18 cellular contexts compared by ENCODE assay signal in genomic region chr15:71921191-71921590, GRCh38.
DNase-seq lines count a peak whose midpoint lies in the region; ATAC-seq, FAIRE-seq and TF ChIP-seq lines count a peak whose summit lies in the region.
"Had no signal": no experiment of that assay in that cellular context is flagged by ENCODE, and none has a peak within 500 bp of the region (broad histone marks: within the 10 kb centered on the region; RNA-seq: fewer than 3 reads in every experiment).

No MANE protein-coding gene starts in this region.

- WGBS in GM23248 (ENCODE audit: low coverage in 1 of 2, low lambda C conversion rate in 2 of 2, missing lambda C conversion rate in 2 of 2), 2 experiments = 91 to 95% methylated on average over 3 of the region's 3 CpGs

- H3K79me2 ChIP-seq in GM23248 (ENCODE audit: insufficient read depth) (no peaks in the 10 kb centered on the region), PC-3 (ENCODE audit: low read length) (no peaks in the 10 kb centered on the region)

- in situ Hi-C loops in GM23248 (cut with MboI) = no loop called here

- H3K4me1 ChIP-seq in GM23248 (ENCODE audit: insufficient read depth) (no peaks in the 10 kb centered on the region), PC-3 (ENCODE audit: insufficient read depth, low read length) (no peaks in the 10 kb centered on the region)
- H3K4me1 ChIP-seq: Peyer's patch had no signal

- H4K20me1 ChIP-seq in GM23248 (ENCODE audit: insufficient read depth) (no peaks in the 10 kb centered on the region), PC-3 (ENCODE audit: low read length) (no peaks in the 10 kb centered on the region)

- ATAC-seq in PC-3 = peak; percentile 53
- ATAC-seq in esophagus mucosa = peak; percentile 96

- H3K4me3 ChIP-seq in GM23248 (no peak overlapping the region), PC-3 (ENCODE audit: low read length) (no peak overlapping the region)
- H3K4me3 ChIP-seq: Peyer's patch had no signal

- POLR2A ChIA-PET in PC-3 (lab: Charles Lee; ENCODE audit: unreplicated experiment) = no interaction called here

- H3K4me2 ChIP-seq in GM23248 (ENCODE audit: unreplicated experiment) (no peak overlapping the region), PC-3 (ENCODE audit: low read length) (no peak overlapping the region)

- H3K9ac ChIP-seq in GM23248 (no peak overlapping the region), PC-3 (ENCODE audit: low read length) (no peak overlapping the region)

- no peaks in the 10 kb centered on the region; the same call in 1 of the 2 replicates for H3K9me2 ChIP-seq in GM23248 (ENCODE audit: insufficient read depth)
- no peaks in the 10 kb centered on the region for H3K9me2 ChIP-seq in PC-3 (replicated peaks; ENCODE audit: low read length)

- H3K36me3 ChIP-seq in GM23248 (ENCODE audit: low read depth) (no peaks in the 10 kb centered on the region), PC-3 (ENCODE audit: low read depth, low read length) (no peaks in the 10 kb centered on the region)
- H3K36me3 ChIP-seq: BE2C, Peyer's patch had no signal

- FAIRE-seq in frontal cortex (lab: Jason Lieb, UNC) = no peak
- FAIRE-seq: H1 had no signal

- H3K27me3 ChIP-seq in GM23248 (replicated peaks; ENCODE audit: insufficient read depth) (no peaks in the 10 kb centered on the region), PC-3 (ENCODE audit: low read length) (no peaks in the 10 kb centered on the region)
- H3K27me3 ChIP-seq: BE2C, Peyer's patch had no signal

- H3K9me3 ChIP-seq in GM23248 (ENCODE audit: low read depth) (no peaks in the 10 kb centered on the region), PC-3 (ENCODE audit: low read length) (no peaks in the 10 kb centered on the region)
- H3K9me3 ChIP-seq: BE2C, Peyer's patch had no signal

- intact Hi-C loops in PC-3 (cut with micrococcal nuclease) = no loop called here

- H2AFZ ChIP-seq in GM23248 = no peak overlapping the region
- H2AFZ ChIP-seq in PC-3 (ENCODE audit: low read length) = no peak overlapping the region

- DNase-seq in GM23248 = peak; percentile 8
- peak; percentile 70 for DNase-seq in PC-3
- peak; percentile 70 for DNase-seq in putamen (ENCODE audit: low spot score)
- DNase-seq in NCI-H345 treated with DMSO at 0.1 percent for 48 hours (lab: John Stamatoyannopoulos, UW; ENCODE audit: unreplicated experiment) = no peak
- no peak for DNase-seq in frontal cortex (ENCODE audit: low spot score in 2 of 2)
- no peak for DNase-seq in foreskin melanocyte
- DNase-seq: ACHN; BE2C; CD4-positive, alpha-beta memory T cell; DND-41; KBM-7; NCI-H1092 treated with DMSO at 0.1 percent for 48 hours; NCI-H1694 treated with DMSO at 0.1 percent for 48 hours; NCI-H2171; NCI-H774; Peyer's patch had no signal

- TF ChIP-seq CTCF in PC-3 (conservative IDR thresholded peaks at IDR 0.05; ENCODE audit: low read depth, low read length) = no peak

- H3F3A ChIP-seq in GM23248 (ENCODE audit: insufficient read depth) = no peaks in the 10 kb centered on the region
- H3F3A ChIP-seq in PC-3 (ENCODE audit: low read length, unreplicated experiment) = no peaks in the 10 kb centered on the region

- CTCF ChIA-PET in PC-3 (lab: Charles Lee) = interaction anchor here (0.6 kb wide), 1 partner anchor 661 kb away, joined by 6 read pairs; no protein-coding TSS in a partner anchor

- BruUV-seq in PC-3 (replicated peaks; lab: Mats Ljungman, UMichigan) = no TSS peak

- no peak overlapping the region for H3K27ac ChIP-seq in GM23248
- no peak overlapping the region for H3K27ac ChIP-seq in PC-3 (ENCODE audit: low read length)
- H3K27ac ChIP-seq: Peyer's patch had no signal

Comparison
In these comparisons a context has a peak if more than half of its experiments do, and no peak if none do; other contexts are left out.
1. DNase-seq: peak in GM23248 (single experiment), PC-3 (single experiment) and putamen (single experiment); none in NCI-H345 treated with DMSO at 0.1 percent for 48 hours (single experiment), frontal cortex (0 of 2) and foreskin melanocyte (single experiment).